Comparison of ENCODE assay signal across 8 cellular contexts in genomic region chr22:30634477-30635233, GRCh38. TPM values are rescaled to one million over a fixed set of nuclear protein-coding genes. Genes with fewer than 3 reads are reported as not detected.
DNase-seq lines count a peak whose midpoint lies in the region; ATAC-seq and TF ChIP-seq lines count a peak whose summit lies in the region.

No MANE protein-coding gene starts in this region.

- no peaks in the 10 kb centered on the region for H3K9me3 Mint-ChIP-seq in activated T-helper 17 cell treated with anti-CD3 and anti-CD28 coated beads, Interleukin-2, amount 50 U/mL, for 72 hours
- H3K9me3 Mint-ChIP-seq in natural killer cell treated with Interleukin-12 subunit alpha and Interleukin-12 subunit beta and Interleukin-15 and Interleukin-18, amount 100 ng/mL, for 72 hours = no peaks in the 10 kb centered on the region

- H3K27me3 ChIP-seq in DND-41 (ENCODE audit: insufficient read depth, low read length, poor library complexity) = no peaks in the 10 kb centered on the region
- no peaks in the 10 kb centered on the region for H3K27me3 ChIP-seq in Karpas-422 (ENCODE audit: low read length)

- no peaks in the 10 kb centered on the region for H3K9me2 ChIP-seq in Karpas-422 (replicated peaks; ENCODE audit: insufficient read depth, low read length)

- H3K4me1 ChIP-seq in DND-41 (ENCODE audit: insufficient read depth, low read length) (peaks cover 30% of the 10 kb centered on the region), Karpas-422 (ENCODE audit: low read length) (peaks cover 23% of the 10 kb centered on the region)

- no peaks in the 10 kb centered on the region for H3K36me3 Mint-ChIP-seq in activated T-helper 17 cell treated with anti-CD3 and anti-CD28 coated beads, Interleukin-2, amount 50 U/mL, for 72 hours (ENCODE audit: low read depth)
- H3K36me3 Mint-ChIP-seq in natural killer cell treated with Interleukin-12 subunit alpha and Interleukin-12 subunit beta and Interleukin-15 and Interleukin-18, amount 100 ng/mL, for 72 hours = no peaks in the 10 kb centered on the region

- H3K4me2 ChIP-seq in DND-41 (ENCODE audit: insufficient read depth, low read length) (peak overlapping the region; percentile 92), Karpas-422 (ENCODE audit: low read depth, low read length, poor library complexity, severe bottlenecking) (peak overlapping the region; percentile 99)

- H3K36me3 ChIP-seq in DND-41 (ENCODE audit: insufficient read depth, low read length) (no peaks in the 10 kb centered on the region), Karpas-422 (ENCODE audit: insufficient read depth, low read length) (no peaks in the 10 kb centered on the region)

- peak; percentile 97 for TF ChIP-seq CTCF in DND-41 (IDR thresholded peaks at IDR 0.05; ENCODE audit: borderline replicate concordance, extremely low read depth, low read length, poor library complexity, severe bottlenecking)
- peak; percentile 95 for TF ChIP-seq CTCF in fibroblast of pulmonary artery (IDR thresholded peaks at IDR 0.05; ENCODE audit: low read length, missing control alignments)

- H4K20me1 ChIP-seq in DND-41 (ENCODE audit: insufficient read depth, low read length) (0 out of 2 replicates have a peak, but pooled peaks cover 6% of the 10 kb centered on the region), Karpas-422 (ENCODE audit: insufficient read depth, low read depth, low read length) (no peaks in the 10 kb centered on the region; the same call in 1 of the 2 replicates)

- H2AFZ ChIP-seq in DND-41 (ENCODE audit: low read depth, low read length) (peak overlapping the region; percentile 56), Karpas-422 (ENCODE audit: low read length) (peak overlapping the region; percentile 96)

- H3K4me3 Mint-ChIP-seq in activated T-helper 17 cell treated with anti-CD3 and anti-CD28 coated beads, Interleukin-2, amount 50 U/mL, for 72 hours = peak overlapping the region; percentile 85
- H3K4me3 Mint-ChIP-seq in natural killer cell treated with Interleukin-12 subunit alpha and Interleukin-12 subunit beta and Interleukin-15 and Interleukin-18, amount 100 ng/mL, for 72 hours = peak overlapping the region; percentile 85

- H3K9ac ChIP-seq in DND-41 (ENCODE audit: low read depth, low read length) = no peak overlapping the region; the same call in 1 of the 2 replicates
- peak overlapping the region; percentile 75 for H3K9ac ChIP-seq in Karpas-422 (ENCODE audit: low read length)

- no peaks in the 10 kb centered on the region for H3K27me3 Mint-ChIP-seq in activated T-helper 17 cell treated with anti-CD3 and anti-CD28 coated beads, Interleukin-2, amount 50 U/mL, for 72 hours
- no peaks in the 10 kb centered on the region for H3K27me3 Mint-ChIP-seq in natural killer cell treated with Interleukin-12 subunit alpha and Interleukin-12 subunit beta and Interleukin-15 and Interleukin-18, amount 100 ng/mL, for 72 hours

- 0 out of 4 replicates have a peak overlapping the region, but pooled peaks of 1 of the 2 experiments have one; percentile 58 for H3K4me3 ChIP-seq in DND-41 (ENCODE audit: low read depth in 1 of 2, low read length in 2 of 2)
- peak overlapping the region; percentile 90 for H3K4me3 ChIP-seq in Karpas-422 (ENCODE audit: low read length)
- H3K4me3 ChIP-seq in fibroblast of pulmonary artery (replicated peaks; ENCODE audit: low read depth, low read length) = peak overlapping the region; percentile 47

- DNase-seq in DND-41 (peak; percentile 82), Karpas-422 (peak; percentile 94), RPMI7951 (ENCODE audit: low read depth) (peak; percentile 88), fibroblast of pulmonary artery (ENCODE audit: low read depth) (peak; percentile 89)
- DNase-seq in natural killer cell treated with Interleukin-12 subunit alpha and Interleukin-12 subunit beta and Interleukin-15 and Interleukin-18, amount 100 ng/mL, for 72 hours (ENCODE audit: low spot score) = peak; percentile 89
- peak; percentile 70 to 91 (median 84) for DNase-seq in stimulated activated naive CD4-positive, alpha-beta T cell (lab: John Stamatoyannopoulos, UW)

- peak; percentile 78 for ATAC-seq in DND-41 (ENCODE audit: insufficient read depth, low read depth)
- peak; percentile 49 for ATAC-seq in GM21723 (IDR thresholded peaks at IDR 0.05; ENCODE audit: unreplicated experiment)
- peak; percentile 79 for ATAC-seq in activated T-helper 17 cell treated with anti-CD3 and anti-CD28 coated beads, Interleukin-2, amount 50 U/mL, for 72 hours (replicated peaks)
- peak; percentile 70 to 75 for ATAC-seq in natural killer cell treated with Interleukin-12 subunit alpha and Interleukin-12 subunit beta and Interleukin-15 and Interleukin-18, amount 100 ng/mL, for 72 hours

- no peaks in the 10 kb centered on the region for H3K79me2 ChIP-seq in DND-41 (ENCODE audit: insufficient read depth, low read length)
- no peaks in the 10 kb centered on the region for H3K79me2 ChIP-seq in Karpas-422 (ENCODE audit: low read length)

- peak overlapping the region; percentile 94 for H3K27ac Mint-ChIP-seq in activated T-helper 17 cell treated with anti-CD3 and anti-CD28 coated beads, Interleukin-2, amount 50 U/mL, for 72 hours
- H3K27ac Mint-ChIP-seq in natural killer cell treated with Interleukin-12 subunit alpha and Interleukin-12 subunit beta and Interleukin-15 and Interleukin-18, amount 100 ng/mL, for 72 hours = peak overlapping the region; percentile 90 to 92

- H3K9me3 ChIP-seq in DND-41 (ENCODE audit: insufficient read depth, low read length, severe bottlenecking) (no peaks in the 10 kb centered on the region), Karpas-422 (ENCODE audit: low read length) (no peaks in the 10 kb centered on the region)

- no peak overlapping the region for H3K27ac ChIP-seq in DND-41 (ENCODE audit: low read length)
- H3K27ac ChIP-seq in Karpas-422 (ENCODE audit: low read length) = no peak overlapping the region

- H3K4me1 Mint-ChIP-seq in activated T-helper 17 cell treated with anti-CD3 and anti-CD28 coated beads, Interleukin-2, amount 50 U/mL, for 72 hours = peaks cover 10% of the 10 kb centered on the region
- H3K4me1 Mint-ChIP-seq in natural killer cell treated with Interleukin-12 subunit alpha and Interleukin-12 subunit beta and Interleukin-15 and Interleukin-18, amount 100 ng/mL, for 72 hours (ENCODE audit: low read depth in 2 of 2) = peaks cover 10 to 12% of the 10 kb centered on the region in 2 donors

RNA-seq across cellular contexts. Expression of gene SLC35E4, which starts 0.9 kb away (rescaled TPM):
- total RNA-seq in Karpas-422 (2014; rRNA removed; shearing (Covaris generic); ENCODE audit: low replicate concordance) = 0.97 and 1.2 TPM in 2 replicates
- total RNA-seq in RPMI7951 (2014; rRNA removed; shearing (Covaris generic)) = 8.2 and 12.9 TPM in 2 replicates
- total RNA-seq in activated T-helper 17 cell treated with anti-CD3 and anti-CD28 coated beads, Interleukin-2, amount 50 U/mL, for 72 hours = 10 to 100 TPM in 1 of 2 donors, 1 to 10 TPM in 1; 5.8 to 16.1 TPM
- 1 to 10 TPM; 3.4 to 6.8 TPM for total RNA-seq in natural killer cell treated with Interleukin-12 subunit alpha and Interleukin-12 subunit beta and Interleukin-15 and Interleukin-18, amount 100 ng/mL, for 72 hours

RNA-seq across cellular contexts. Expression of gene TCN2, which starts 27.7 kb away (rescaled TPM):
- total RNA-seq in Karpas-422 (2014; rRNA removed; shearing (Covaris generic); ENCODE audit: low replicate concordance) = 0.18 and 0.93 TPM in 2 replicates
- total RNA-seq in RPMI7951 (2014; rRNA removed; shearing (Covaris generic)) = 11.7 and 15.4 TPM in 2 replicates
- total RNA-seq in activated T-helper 17 cell treated with anti-CD3 and anti-CD28 coated beads, Interleukin-2, amount 50 U/mL, for 72 hours = 1 to 10 TPM in 1 of 2 donors, under 1 TPM in 1; 0.58 to 1.6 TPM
- total RNA-seq in natural killer cell treated with Interleukin-12 subunit alpha and Interleukin-12 subunit beta and Interleukin-15 and Interleukin-18, amount 100 ng/mL, for 72 hours = under 1 TPM in 1 of 2 donors, not detected in 1; 0.19 TPM

RNA-seq across cellular contexts. Expression of gene DUSP18, which starts 33.0 kb away (rescaled TPM):
- 6.3 and 11.2 TPM in 2 replicates for total RNA-seq in Karpas-422 (2014; rRNA removed; shearing (Covaris generic); ENCODE audit: low replicate concordance)
- total RNA-seq in RPMI7951 (2014; rRNA removed; shearing (Covaris generic)) = 4.8 and 5.1 TPM in 2 replicates
- total RNA-seq in activated T-helper 17 cell treated with anti-CD3 and anti-CD28 coated beads, Interleukin-2, amount 50 U/mL, for 72 hours = 1 to 10 TPM; 9.6 to 9.7 TPM
- 1 to 10 TPM; 7.1 to 7.7 TPM for total RNA-seq in natural killer cell treated with Interleukin-12 subunit alpha and Interleukin-12 subunit beta and Interleukin-15 and Interleukin-18, amount 100 ng/mL, for 72 hours

RNA-seq across cellular contexts. Expression of gene PES1, which starts 42.9 kb away (rescaled TPM):
- total RNA-seq in Karpas-422 (2014; rRNA removed; shearing (Covaris generic); ENCODE audit: low replicate concordance) = 93.6 and 110 TPM in 2 replicates
- 56.8 and 64.3 TPM in 2 replicates for total RNA-seq in RPMI7951 (2014; rRNA removed; shearing (Covaris generic))
- 100 to 1,000 TPM in 1 of 2 donors, 10 to 100 TPM in 1; 63.6 to 124 TPM for total RNA-seq in activated T-helper 17 cell treated with anti-CD3 and anti-CD28 coated beads, Interleukin-2, amount 50 U/mL, for 72 hours
- total RNA-seq in natural killer cell treated with Interleukin-12 subunit alpha and Interleukin-12 subunit beta and Interleukin-15 and Interleukin-18, amount 100 ng/mL, for 72 hours = 100 to 1,000 TPM in 1 of 2 donors, 10 to 100 TPM in 1; 94.5 to 173 TPM
